In the genomic region with DNA sequence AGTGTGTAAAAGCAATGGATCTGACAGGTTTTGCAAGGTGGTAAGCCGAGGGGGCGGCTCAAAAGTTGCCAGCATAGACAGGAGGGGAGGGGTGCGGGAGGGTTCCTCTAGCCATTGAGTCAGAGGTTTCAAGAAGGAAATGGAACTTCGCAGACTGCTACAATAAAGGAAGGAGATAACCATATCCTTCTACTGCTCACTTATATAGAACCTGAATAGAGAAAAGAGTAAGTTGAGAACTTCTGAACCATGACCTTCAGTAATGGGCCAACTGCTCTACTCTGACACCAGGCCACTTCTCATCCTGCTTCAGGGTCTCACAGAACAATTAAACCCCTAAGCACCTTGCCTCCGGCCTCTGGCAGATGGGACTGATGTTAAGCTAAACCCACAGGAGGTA, we compare ENCODE assay signal across 9 cellular contexts. TPM values are rescaled to one million over a fixed set of nuclear protein-coding genes. Genes with fewer than 3 reads are reported as not detected.
DNase-seq lines count a peak whose midpoint lies in the region; ATAC-seq and TF ChIP-seq lines count a peak whose summit lies in the region.
"Had no signal": no experiment of that assay in that cellular context is flagged by ENCODE, and none has a peak within 500 bp of the region (broad histone marks: within the 10 kb centered on the region; RNA-seq: fewer than 3 reads in every experiment).

No MANE protein-coding gene starts in this region.

- no peak overlapping the region for H3K9ac ChIP-seq in endodermal cell (ENCODE audit: extremely low read depth, low read length, poor library complexity, severe bottlenecking)

- peaks cover 10% of the 10 kb centered on the region for H3K27me3 Mint-ChIP-seq in activated naive CD8-positive, alpha-beta T cell treated with anti-CD3 and anti-CD28 coated beads, Interleukin-2, amount 50 U/mL, for 24 hours
- no peaks in the 10 kb centered on the region for H3K27me3 Mint-ChIP-seq in endodermal cell (ENCODE audit: insufficient read depth)
- H3K27me3 Mint-ChIP-seq: T-cell had no signal

- H3K4me1 ChIP-seq in endodermal cell (ENCODE audit: control insufficient read depth, insufficient read depth, low read length), result peaks cover 30% of the 10 kb centered on the region

- in situ Hi-C loops in G401 (cut with HindIII; ENCODE audit: low sequenced_read_pairs), result no loop called here

- peak overlapping the region; percentile 10 for H3K4me3 Mint-ChIP-seq in activated naive CD8-positive, alpha-beta T cell treated with anti-CD3 and anti-CD28 coated beads, Interleukin-2, amount 50 U/mL, for 24 hours
- H3K4me3 Mint-ChIP-seq in endodermal cell, result no peak overlapping the region
- H3K4me3 Mint-ChIP-seq: T-cell had no signal

- TF ChIP-seq CTCF in GM10266 (IDR thresholded peaks at IDR 0.05; ENCODE audit: control insufficient read depth, insufficient read depth, low read depth, missing control alignments), result no peak
- no peak for TF ChIP-seq CTCF in endodermal cell (conservative IDR thresholded peaks at IDR 0.05)

- no peak overlapping the region for H3K27ac ChIP-seq in endodermal cell (ENCODE audit: low read depth, low read length)

- no peaks in the 10 kb centered on the region for H3K9me3 ChIP-seq in endodermal cell (ENCODE audit: control insufficient read depth, low read length)

- peaks cover 51% of the 10 kb centered on the region for H3K4me1 Mint-ChIP-seq in activated naive CD8-positive, alpha-beta T cell treated with anti-CD3 and anti-CD28 coated beads, Interleukin-2, amount 50 U/mL, for 24 hours
- peaks cover 67% of the 10 kb centered on the region for H3K4me1 Mint-ChIP-seq in endodermal cell

- no peaks in the 10 kb centered on the region for H3K27me3 ChIP-seq in endodermal cell (ENCODE audit: control insufficient read depth, insufficient read depth, low read length, poor library complexity, severe bottlenecking)

- H3K36me3 ChIP-seq in endodermal cell (ENCODE audit: control insufficient read depth, insufficient read depth, low read length), result no peaks in the 10 kb centered on the region

- peak; percentile 63 for ATAC-seq in GM19467 (IDR thresholded peaks at IDR 0.05; ENCODE audit: unreplicated experiment)
- ATAC-seq in HG03442 (IDR thresholded peaks at IDR 0.05; ENCODE audit: unreplicated experiment), result peak; percentile 61
- ATAC-seq in activated naive CD8-positive, alpha-beta T cell treated with anti-CD3 and anti-CD28 coated beads, Interleukin-2, amount 50 U/mL, for 24 hours, result peak; percentile 89

- 93 to 95% methylated on average over 3 to 5 of the region's 5 CpGs for WGBS in endodermal cell (ENCODE audit: insufficient coverage in 1 of 2, insufficient read length in 1 of 2), 2 experiments

- H3K9me3 Mint-ChIP-seq in activated naive CD8-positive, alpha-beta T cell treated with anti-CD3 and anti-CD28 coated beads, Interleukin-2, amount 50 U/mL, for 24 hours, result no peaks in the 10 kb centered on the region
- H3K9me3 Mint-ChIP-seq in endodermal cell, result no peaks in the 10 kb centered on the region
- H3K9me3 Mint-ChIP-seq: T-cell had no signal

- H3K27ac Mint-ChIP-seq in activated naive CD8-positive, alpha-beta T cell treated with anti-CD3 and anti-CD28 coated beads, Interleukin-2, amount 50 U/mL, for 24 hours, result peak overlapping the region; percentile 63
- H3K27ac Mint-ChIP-seq in endodermal cell, result no peak overlapping the region
- H3K27ac Mint-ChIP-seq: T-cell had no signal

- DNase-seq in GM10266 (ENCODE audit: extremely low spot score) (peak; percentile 66), LoVo (ENCODE audit: low spot score) (no peak), HUDEP-2 (lab: John Stamatoyannopoulos, UW; ENCODE audit: unreplicated experiment in 76 of 76) (no peak), G401 (ENCODE audit: low spot score) (no peak), endodermal cell (no peak)
- DNase-seq in activated naive CD8-positive, alpha-beta T cell treated with anti-CD3 and anti-CD28 coated beads, Interleukin-2, amount 50 U/mL, for 24 hours, result peak; percentile 49

- no peaks in the 10 kb centered on the region for H3K36me3 Mint-ChIP-seq in activated naive CD8-positive, alpha-beta T cell treated with anti-CD3 and anti-CD28 coated beads, Interleukin-2, amount 50 U/mL, for 24 hours (ENCODE audit: low read depth)
- H3K36me3 Mint-ChIP-seq in endodermal cell (ENCODE audit: low read depth), result no peaks in the 10 kb centered on the region
- H3K36me3 Mint-ChIP-seq: T-cell had no signal

- no peak overlapping the region for H3K4me3 ChIP-seq in endodermal cell (ENCODE audit: low read length)

RNA-seq across cellular contexts. Expression of a gene that starts 26.3 kb away (rescaled TPM):
- total RNA-seq in G401 (2014; rRNA removed; shearing (Covaris generic)), result 2.3 and 3.3 TPM in 2 replicates
- 10 to 100 TPM; 32.7 to 48.7 TPM for total RNA-seq in endodermal cell
- 23.9 TPM for polyA plus RNA-seq in endodermal cell (2013, experiment 1 of 2)
- 30.7 TPM for polyA plus RNA-seq in endodermal cell (2013, experiment 2 of 2)

Comparison
In these comparisons a context has a peak if more than half of its experiments do, and no peak if none do; other contexts are left out.
1. DNase-seq: peak in GM10266 (single experiment) and activated naive CD8-positive, alpha-beta T cell treated with anti-CD3 and anti-CD28 coated beads, Interleukin-2, amount 50 U/mL, for 24 hours (single experiment); none in LoVo (single experiment), HUDEP-2 (0 of 76), G401 (single experiment) and endodermal cell (single experiment).
2. Peak in every context shown above with its lines, with median percentiles within 50 percentile points of each other: ATAC-seq.